Comparison of ENCODE assay signal across 8 cellular contexts in the genomic region with DNA sequence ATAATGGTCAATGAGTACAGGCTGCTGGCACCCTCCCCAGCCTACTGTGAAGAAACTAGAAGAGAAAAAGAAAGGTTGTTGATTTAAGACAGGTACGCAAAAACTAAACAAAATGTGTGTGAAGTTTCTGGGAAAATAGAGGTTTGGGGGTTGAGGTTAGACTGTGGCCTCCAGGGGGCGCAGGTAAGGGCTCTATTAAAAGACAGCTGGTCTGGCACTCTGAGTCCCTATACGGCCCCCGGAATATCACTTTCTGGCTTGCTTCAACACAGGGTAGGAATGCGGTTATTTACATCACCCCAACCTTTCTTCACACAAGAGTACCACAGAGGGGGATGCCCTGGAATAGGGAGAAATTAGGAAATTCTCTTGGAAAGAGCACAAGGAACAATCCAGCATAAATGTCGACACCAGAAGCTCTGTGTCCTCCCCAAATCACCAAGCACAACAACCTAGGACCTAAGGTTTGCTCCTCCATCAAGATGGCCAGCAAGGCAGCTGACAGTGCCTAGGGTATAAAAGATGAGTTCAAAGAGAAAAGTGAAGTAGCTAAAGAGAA.
DNase-seq lines count a peak whose midpoint lies in the region; ATAC-seq and TF ChIP-seq lines count a peak whose summit lies in the region.

No MANE protein-coding gene starts in this region.

- no peak overlapping the region for H3K27ac Mint-ChIP-seq in type B pancreatic cell

- DNase-seq in CD1c-positive myeloid dendritic cell (ENCODE audit: extremely low spot score) (peak; percentile 4), NCI-H69 (lab: John Stamatoyannopoulos, UW) (peak; percentile 43), glomerular visceral epithelial cell (ENCODE audit: extremely low spot score) (peak; percentile 18), type B pancreatic cell (ENCODE audit: extremely low spot score, unreplicated experiment) (no peak), SIG-M5 (lab: John Stamatoyannopoulos, UW) (no peak), AG08395 (ENCODE audit: low spot score) (no peak)

- no peaks in the 10 kb centered on the region for H3K4me1 Mint-ChIP-seq in type B pancreatic cell (ENCODE audit: unreplicated experiment)

- peak; percentile 79 for TF ChIP-seq CTCF in type B pancreatic cell (conservative IDR thresholded peaks at IDR 0.05)

- H3K4me3 Mint-ChIP-seq in type B pancreatic cell, result no peak overlapping the region

- no peaks in the 10 kb centered on the region for H3K9me3 Mint-ChIP-seq in type B pancreatic cell

- H3K27me3 Mint-ChIP-seq in type B pancreatic cell, result no peaks in the 10 kb centered on the region

- ATAC-seq in GM18868 (IDR thresholded peaks at IDR 0.05; ENCODE audit: unreplicated experiment) (peak; percentile 84), HG02759 (IDR thresholded peaks at IDR 0.05; ENCODE audit: unreplicated experiment) (no peak)

- H3K36me3 Mint-ChIP-seq in type B pancreatic cell, result no peaks in the 10 kb centered on the region

Comparison
In these comparisons a context has a peak if more than half of its experiments do, and no peak if none do; other contexts are left out.
1. DNase-seq: peak in CD1c-positive myeloid dendritic cell (single experiment), NCI-H69 (single experiment) and glomerular visceral epithelial cell (single experiment); none in type B pancreatic cell (single experiment), SIG-M5 (single experiment) and AG08395 (single experiment).